10 cellular contexts compared by ENCODE assay signal in the genomic region with DNA sequence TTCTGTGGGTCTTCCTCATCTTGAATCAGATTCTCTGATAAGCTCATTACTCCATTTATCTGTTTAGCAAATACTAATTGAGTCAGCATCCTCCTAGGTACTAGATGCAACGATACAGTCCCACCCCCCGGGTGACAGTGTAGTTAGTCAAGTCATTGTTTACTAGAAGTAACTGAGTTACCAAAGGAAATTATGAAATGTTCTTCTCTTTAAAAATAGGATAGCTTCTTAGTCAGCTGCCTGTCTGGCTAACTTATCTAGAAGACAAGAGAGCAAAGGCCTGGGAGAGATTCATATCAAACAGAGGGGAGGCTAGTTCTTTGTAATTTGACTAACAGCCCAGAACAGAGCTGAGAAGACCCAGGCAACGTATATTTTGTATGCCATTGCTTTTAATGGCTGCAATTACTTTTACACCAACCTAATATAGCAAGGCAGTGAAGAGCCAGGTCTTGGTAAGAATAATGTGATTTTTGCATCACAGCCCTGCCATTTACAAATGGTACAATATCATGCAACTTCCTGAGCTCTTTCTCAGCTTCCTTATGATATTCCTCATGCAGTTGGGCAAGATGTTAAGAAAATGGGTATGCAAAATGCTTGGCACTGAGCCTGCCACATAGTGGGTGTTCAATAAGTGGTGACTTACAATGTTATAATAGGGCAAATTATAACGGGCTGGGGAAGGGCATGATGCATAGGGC.
DNase-seq lines count a peak whose midpoint lies in the region; ATAC-seq and TF ChIP-seq lines count a peak whose summit lies in the region.
"Had no signal": no experiment of that assay in that cellular context is flagged by ENCODE, and none has a peak within 500 bp of the region (broad histone marks: within the 10 kb centered on the region; RNA-seq: fewer than 3 reads in every experiment).

No MANE protein-coding gene starts in this region.

- ATAC-seq in mucosa of descending colon (peak; percentile 16), HG03469 (IDR thresholded peaks at IDR 0.05; ENCODE audit: unreplicated experiment) (no peak), HG03196 (IDR thresholded peaks at IDR 0.05; ENCODE audit: unreplicated experiment) (no peak), sciatic nerve (no peak)
- ATAC-seq: stimulated activated memory B cell treated with anti-CD40 and anti-IgM and Interleukin-4, amounts not matched to agents 10 μg/mL and 1 μg/mL and 100 μg/mL, for 72 hours had no signal

- intact Hi-C loops in mucosa of descending colon (cut with DNase I, micrococcal nuclease) = no loop called here
- intact Hi-C loops in sciatic nerve (cut with DNase I) = no loop called here

- no peaks in the 10 kb centered on the region for H3K9me3 ChIP-seq in mucosa of descending colon

- H3K4me3 ChIP-seq in astrocyte of the spinal cord (ENCODE audit: low read depth, low read length) (no peak overlapping the region), mucosa of descending colon (no peak overlapping the region)

- in situ Hi-C loops in Caki2 (cut with HindIII; ENCODE audit: low pct_unique_long_range_greater_than_20kb, low sequenced_read_pairs) (no loop called here), astrocyte of the spinal cord (cut with HindIII; ENCODE audit: low sequenced_read_pairs) (loop anchor here (25.0 kb wide), 1 partner anchor 427 kb away; no protein-coding TSS in a partner anchor)

- TF ChIP-seq CTCF in astrocyte of the spinal cord (IDR thresholded peaks at IDR 0.05; ENCODE audit: low read depth, low read length) (no peak), mucosa of descending colon (IDR thresholded peaks at IDR 0.05) (no peak)

- H3K4me1 ChIP-seq in mucosa of descending colon (ENCODE audit: low read depth) = no peaks in the 10 kb centered on the region

- no peaks in the 10 kb centered on the region for H3K36me3 ChIP-seq in mucosa of descending colon (ENCODE audit: low read depth)

- DNase-seq in Caki2 (ENCODE audit: low read depth) = peak; percentile 33
- DNase-seq in M059J (ENCODE audit: low read depth) = peak; percentile 89
- peak; percentile 62 for DNase-seq in astrocyte of the spinal cord (ENCODE audit: low read depth, low spot score)
- no peak for DNase-seq in mucosa of descending colon
- DNase-seq in sciatic nerve (ENCODE audit: low spot score) = no peak
- DNase-seq: activated CD4-positive, CD25-positive, alpha-beta regulatory T cell; NCI-H510A treated with DMSO at 0.1 percent for 48 hours had no signal

Comparison
In these comparisons a context has a peak if more than half of its experiments do, and no peak if none do; other contexts are left out.
1. DNase-seq: peak in Caki2 (single experiment), M059J (single experiment) and astrocyte of the spinal cord (single experiment); none in mucosa of descending colon (0 of 3) and sciatic nerve (single experiment).